In the genomic region with DNA sequence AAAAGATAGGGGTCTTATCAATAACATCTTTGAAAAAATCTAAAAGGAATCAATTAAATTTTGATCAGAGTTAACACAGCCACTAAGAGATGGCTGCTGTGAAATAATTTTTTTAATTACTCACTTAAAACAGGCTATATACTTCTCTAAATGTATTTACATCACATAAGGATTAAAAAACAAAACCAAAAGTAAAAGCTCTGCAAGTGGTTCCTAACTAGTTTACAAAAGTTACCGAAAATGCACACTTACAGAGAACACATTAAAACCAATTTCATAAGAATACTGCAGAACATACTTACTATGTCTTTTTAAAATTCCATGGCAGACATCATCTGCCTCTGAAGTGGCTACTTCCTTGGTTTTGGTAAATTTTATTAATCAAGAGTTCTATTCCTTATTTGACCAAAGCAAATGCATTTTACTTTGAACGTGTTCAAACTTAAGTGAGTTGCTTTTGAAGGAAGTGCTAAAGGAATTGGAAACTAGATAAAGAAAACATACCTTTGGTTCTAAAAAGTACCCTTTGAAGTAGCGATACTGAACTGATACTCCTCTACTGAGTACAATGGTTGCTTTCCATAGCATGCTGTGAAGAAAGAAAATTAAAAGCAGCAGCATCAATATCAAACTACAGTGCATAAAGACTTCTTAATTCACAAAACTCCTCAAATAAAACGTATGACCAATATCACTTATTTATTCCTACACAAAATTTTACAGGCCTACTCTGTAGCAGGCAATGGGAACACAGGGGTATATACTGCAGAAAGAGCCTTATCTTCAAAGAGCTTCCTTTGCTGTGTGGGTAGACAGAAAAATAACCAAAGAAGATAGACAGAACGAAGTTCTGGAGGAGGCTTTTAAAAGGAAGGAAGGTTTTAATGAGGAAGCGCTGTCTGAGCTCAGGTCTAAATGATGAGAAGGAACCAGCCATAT, we compare ENCODE assay signal across 14 cellular contexts. TPM values are rescaled to one million over a fixed set of nuclear protein-coding genes. Genes with fewer than 3 reads are reported as not detected.
DNase-seq lines count a peak whose midpoint lies in the region; ATAC-seq and TF ChIP-seq lines count a peak whose summit lies in the region.
"Had no signal": no experiment of that assay in that cellular context is flagged by ENCODE, and none has a peak within 500 bp of the region (broad histone marks: within the 10 kb centered on the region; RNA-seq: fewer than 3 reads in every experiment).

No MANE protein-coding gene starts in this region.

- H3K4me1 Mint-ChIP-seq in CD14-positive monocyte (peaks cover 5% of the 10 kb centered on the region), T-helper 17 cell (peaks cover 26% of the 10 kb centered on the region), immature natural killer cell (peaks cover 56 to 78% of the 10 kb centered on the region in 2 donors)

- H3K27me3 Mint-ChIP-seq in CD14-positive monocyte (ENCODE audit: low read depth in 3 of 3) = no peaks in the 10 kb centered on the region
- H3K27me3 Mint-ChIP-seq in T-helper 17 cell = no peaks in the 10 kb centered on the region
- H3K27me3 Mint-ChIP-seq in immature natural killer cell (ENCODE audit: low read depth in 3 of 3) = no peaks in the 10 kb centered on the region

- H3K4me3 ChIP-seq in dorsolateral prefrontal cortex = peak overlapping the region in 2 of 59 donors; percentile 3 to 11
- H3K4me3 ChIP-seq: ascending aorta, right lobe of liver had no signal

- H3K27ac ChIP-seq in dorsolateral prefrontal cortex = peak overlapping the region in 19 of 59 donors; percentile 4 to 59 (median 22)
- H3K27ac ChIP-seq: ascending aorta, right lobe of liver had no signal

- H3K27me3 ChIP-seq in dorsolateral prefrontal cortex = no peaks in the 10 kb centered on the region
- H3K27me3 ChIP-seq: ascending aorta, right lobe of liver had no signal

- H3K9me3 ChIP-seq in T-helper 17 cell (ENCODE audit: control insufficient read depth, low read length, poor library complexity, severe bottlenecking) = no peaks in the 10 kb centered on the region
- H3K9me3 ChIP-seq: ascending aorta, right lobe of liver had no signal

- DNase-seq in CD14-positive monocyte (ENCODE audit: low spot score) (no peak), T-helper 17 cell (no peak), immature natural killer cell (no peak), dorsolateral prefrontal cortex (no peak)
- DNase-seq: effector CD4-positive, alpha-beta T cell; foreskin melanocyte; islet precursor cell; NCI-H446; right lobe of liver had no signal

- TF ChIP-seq CTCF in CD14-positive monocyte (IDR thresholded peaks at IDR 0.05) (no peak), dorsolateral prefrontal cortex (IDR thresholded peaks at IDR 0.05 in 54 of 56, conservative IDR thresholded peaks at IDR 0.05 in 2 of 56; ENCODE audit: low read depth in 1 of 56, partially characterized antibody in 56 of 56) (no peak)

- intact Hi-C loops in CD14-positive monocyte (cut with micrococcal nuclease) = loop anchor here (5.0 to 10.0 kb wide), 3 partner anchors 48 to 194 kb away; no protein-coding TSS in a partner anchor
- intact Hi-C loops in dorsolateral prefrontal cortex (cut with DNase I) = no loop called here

- H3K9me3 Mint-ChIP-seq in CD14-positive monocyte (peaks cover 0 to 2% (median 0%) of the 10 kb centered on the region in 7 donors), immature natural killer cell (no peaks in the 10 kb centered on the region)

- H3K4me3 Mint-ChIP-seq in CD14-positive monocyte (no peak overlapping the region), T-helper 17 cell (peak overlapping the region; percentile 87), immature natural killer cell (peak overlapping the region in 4 of 5 donors; percentile 67 to 78 (median 74))

- H3K36me3 Mint-ChIP-seq in CD14-positive monocyte (peaks cover 76 to 90% of the 10 kb centered on the region in 2 donors), T-helper 17 cell (ENCODE audit: low read depth) (peaks cover 7% of the 10 kb centered on the region), immature natural killer cell (peaks cover 11 to 37% (median 12%) of the 10 kb centered on the region in 3 donors)

- peak; percentile 13 for ATAC-seq in GM18867 (IDR thresholded peaks at IDR 0.05; ENCODE audit: unreplicated experiment)
- peak; percentile 67 for ATAC-seq in T-helper 17 cell
- no peak for ATAC-seq in GM19395 (IDR thresholded peaks at IDR 0.05; ENCODE audit: unreplicated experiment)
- ATAC-seq in HG03025 (IDR thresholded peaks at IDR 0.05; ENCODE audit: low FRiP score, unreplicated experiment) = no peak
- no peak for ATAC-seq in GM18502 (IDR thresholded peaks at IDR 0.05; ENCODE audit: poor library complexity, unreplicated experiment)

- H3K27ac Mint-ChIP-seq in CD14-positive monocyte (peak overlapping the region in 5 of 7 donors; percentile 7 to 79 (median 63)), T-helper 17 cell (peak overlapping the region; percentile 87), immature natural killer cell (peak overlapping the region in 5 of 6 donors; percentile 0 to 98 (median 94))

RNA-seq across cellular contexts. Expression of a gene that starts 17.7 kb away (rescaled TPM):
- polyA plus RNA-seq in CD14-positive monocyte = 10 to 100 TPM; 46.8 to 78.9 TPM
- 100 to 1,000 TPM in 1 of 2 donors, 10 to 100 TPM in 1; 92.7 to 128 TPM for total RNA-seq in T-helper 17 cell
- polyA plus RNA-seq in immature natural killer cell = 10 to 100 TPM; 22.5 to 32.6 (median 24.1) TPM
- total RNA-seq in dorsolateral prefrontal cortex = 10 to 100 TPM; 16.8 to 66.9 (median 33.2) TPM

Comparison
In these comparisons a context has a peak if more than half of its experiments do, and no peak if none do; other contexts are left out.
1. H3K4me3 Mint-ChIP-seq: peak in T-helper 17 cell (single experiment) and immature natural killer cell (4 of 5); none in CD14-positive monocyte (0 of 2).
2. ATAC-seq: peak in GM18867 (single experiment) and T-helper 17 cell (single experiment); none in GM19395 (single experiment), HG03025 (single experiment) and GM18502 (single experiment).
3. intact Hi-C loops: an anchor here in CD14-positive monocyte (5.0 to 10.0 kb wide); none called in dorsolateral prefrontal cortex.
4. Peak in every context shown above with its lines, with median percentiles within 50 percentile points of each other: H3K27ac Mint-ChIP-seq.